Comparison of ENCODE assay signal across 8 cellular contexts in the genomic region with DNA sequence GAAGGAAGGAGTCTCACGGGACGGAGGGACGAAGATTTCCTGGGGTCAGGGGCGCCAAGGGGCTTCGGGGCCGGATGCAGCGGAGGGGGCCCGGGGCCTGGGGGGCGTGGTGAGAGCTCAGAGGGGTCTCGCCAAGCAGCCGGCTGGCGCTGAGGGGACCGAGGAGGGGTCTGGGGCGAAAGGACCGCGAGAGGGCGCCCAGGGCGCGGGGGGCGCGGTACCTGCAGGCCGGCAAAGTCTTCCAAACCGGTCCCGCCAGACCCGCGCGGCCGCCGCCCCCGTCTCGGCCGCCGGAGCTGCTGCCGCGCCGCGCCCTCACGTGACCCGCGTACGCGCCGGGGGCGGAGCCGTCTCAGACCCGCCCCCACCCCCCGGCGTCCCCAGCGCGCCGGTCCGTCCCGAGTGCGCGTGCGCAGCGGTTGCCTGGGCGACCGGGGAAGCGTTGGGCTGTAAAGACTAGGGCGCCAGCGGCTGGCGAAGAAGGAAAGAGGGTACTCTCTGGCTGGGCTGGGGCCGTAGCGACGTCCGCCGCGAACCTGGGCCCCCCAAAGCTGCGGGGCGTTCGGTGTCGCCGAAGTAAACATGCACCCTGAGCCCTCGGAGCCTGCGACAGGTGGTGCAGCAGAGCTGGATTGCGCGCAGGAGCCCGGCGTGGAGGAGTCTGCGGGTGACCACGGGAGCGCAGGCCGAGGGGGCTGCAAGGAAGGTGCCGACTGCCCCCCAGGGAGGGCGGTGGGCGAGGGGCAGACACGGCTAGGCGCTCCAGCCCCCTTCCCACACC. TPM values are rescaled to one million over a fixed set of nuclear protein-coding genes. Genes with fewer than 3 reads are reported as not detected.
A peak's percentile ranks its signal among the peaks of the same experiment; 100 is the strongest.
DNase-seq lines count a peak whose midpoint lies in the region; TF ChIP-seq lines count a peak whose summit lies in the region.

A gene (plus strand): TSS at position 450 of the 781 bp plus-strand sequence. CDS start 133 bp downstream, at position 583.
A gene (minus strand): TSS at position 319 of the 781 bp plus-strand sequence. CDS start 13,856 bp downstream, outside the sequence.

- peak within 1 kb of the TSS; percentile 44 for H3K4ac ChIP-seq in trophoblast cell (ENCODE audit: low read depth, low read length)

- H2BK5ac ChIP-seq in trophoblast cell (ENCODE audit: low read depth, low read length, poor library complexity): no peak within 1 kb of the TSS

- in situ Hi-C loops in HAP-1 (cut with MboI; ENCODE audit: low sequenced_read_pairs): no loop called here

- H2AK5ac ChIP-seq in trophoblast cell (ENCODE audit: low read length): no peak within 1 kb of the TSS

- TF ChIP-seq POLR2A in tibial nerve (IDR thresholded peaks at IDR 0.05): peak; percentile 41 to 72

- H3K9ac ChIP-seq in trophoblast cell (ENCODE audit: low read length): peak within 1 kb of the TSS; percentile 73

- TF ChIP-seq CTCF in GM06990 (IDR thresholded peaks at IDR 0.05; ENCODE audit: insufficient read depth, low read length, poor library complexity, severe bottlenecking) (peak; percentile 7), tibial nerve (IDR thresholded peaks at IDR 0.05) (peak in 1 of 5 experiments; percentile 26)

- no peaks in the 10 kb centered on the region for H3K27me3 ChIP-seq in GM06990 (replicated peaks; ENCODE audit: control insufficient read depth, insufficient read depth, low read length)
- 0 out of 2 replicates have a peak, but pooled peaks cover 2% of the 10 kb centered on the region for H3K27me3 ChIP-seq in HAP-1 (ENCODE audit: low read depth)
- no peaks in the 10 kb centered on the region for H3K27me3 ChIP-seq in MG63
- H3K27me3 ChIP-seq in trophoblast cell (ENCODE audit: insufficient read depth, low read length): no peaks in the 10 kb centered on the region
- no peaks in the 10 kb centered on the region for H3K27me3 ChIP-seq in tibial nerve

- H3K4me1 ChIP-seq in HAP-1: peaks cover 5% of the 10 kb centered on the region; the same call in 1 of the 2 replicates
- H3K4me1 ChIP-seq in trophoblast cell (ENCODE audit: control insufficient read depth in 1 of 2, insufficient read depth in 2 of 2, low read length in 2 of 2): peaks cover 0 to 2% of the 10 kb centered on the region in 2 experiments
- H3K4me1 ChIP-seq in tibial nerve: peaks cover 0 to 18% (median 6%) of the 10 kb centered on the region in 4 donors

- DNase-seq in GM06990 (ENCODE audit: extremely low read depth, insufficient read length) (peak; percentile 92), HAP-1 (ENCODE audit: low spot score in 2 of 2) (peak; percentile 80 to 92), MG63 (peak; percentile 70), SKM-1 treated with dmso at 0.1 percent for 144 hours (lab: John Stamatoyannopoulos, UW; ENCODE audit: unreplicated experiment) (peak; percentile 67), cardiac septum (ENCODE audit: low spot score) (peak; percentile 95), trophoblast cell (peak; percentile 84 to 95), tibial nerve (ENCODE audit: low spot score in 2 of 2) (peak; percentile 79 to 85)
- peak; percentile 95 for DNase-seq in activated naive CD8-positive, alpha-beta T cell treated with anti-CD3 and anti-CD28 coated beads for 36 hours

- no peak within 1 kb of the TSS for H2BK12ac ChIP-seq in trophoblast cell (ENCODE audit: low read length)

- H2AFZ ChIP-seq in trophoblast cell (ENCODE audit: insufficient read depth, low read length, poor library complexity): peak within 1 kb of the TSS; percentile 71

- peak within 1 kb of the TSS; percentile 97 for H3K4me3 Mint-ChIP-seq in activated naive CD8-positive, alpha-beta T cell treated with anti-CD3 and anti-CD28 coated beads for 36 hours

- H3K4me2 ChIP-seq in trophoblast cell (ENCODE audit: low read length): peak within 1 kb of the TSS; percentile 94

- H4K8ac ChIP-seq in trophoblast cell (ENCODE audit: low read depth, low read length): peak within 1 kb of the TSS; percentile 79

- H3K14ac ChIP-seq in trophoblast cell (ENCODE audit: low read length): no peak within 1 kb of the TSS

- H3K27ac ChIP-seq in trophoblast cell (ENCODE audit: low read depth, low read length) (peak within 1 kb of the TSS; percentile 49), tibial nerve (peak within 1 kb of the TSS; percentile 82 to 93 (median 87))

- no peak within 1 kb of the TSS for H3K23ac ChIP-seq in trophoblast cell (ENCODE audit: low read length)

- peak within 1 kb of the TSS; percentile 60 for H4K91ac ChIP-seq in trophoblast cell (ENCODE audit: low read depth, low read length)

- H3K18ac ChIP-seq in trophoblast cell (ENCODE audit: low read length): peak within 1 kb of the TSS; percentile 77

- peaks cover 3% of the 10 kb centered on the region for H3K36me3 Mint-ChIP-seq in activated naive CD8-positive, alpha-beta T cell treated with anti-CD3 and anti-CD28 coated beads for 36 hours

- H3K79me2 ChIP-seq in trophoblast cell (ENCODE audit: control insufficient read depth, insufficient read depth, low read length, poor library complexity): peaks cover 2% of the 10 kb centered on the region

- H3K27ac Mint-ChIP-seq in activated naive CD8-positive, alpha-beta T cell treated with anti-CD3 and anti-CD28 coated beads for 36 hours: peak within 1 kb of the TSS; percentile 88

- H4K12ac ChIP-seq in trophoblast cell (ENCODE audit: low read depth, low read length): peak within 1 kb of the TSS; percentile 71

- H3K9me3 ChIP-seq in HAP-1 (no peaks in the 10 kb centered on the region), MG63 (no peaks in the 10 kb centered on the region), trophoblast cell (ENCODE audit: insufficient read depth, low read depth, low read length) (no peaks in the 10 kb centered on the region), tibial nerve (no peaks in the 10 kb centered on the region)

- H2BK120ac ChIP-seq in trophoblast cell (ENCODE audit: insufficient read depth, low read length, poor library complexity): no peak within 1 kb of the TSS

- intact Hi-C loops in cardiac septum (cut with DNase I): loop anchor here (2.0 to 5.0 kb wide), 2 partner anchors 28 to 37 kb away; a partner anchor contains a TSS

- H3K9me3 Mint-ChIP-seq in activated naive CD8-positive, alpha-beta T cell treated with anti-CD3 and anti-CD28 coated beads for 36 hours: no peaks in the 10 kb centered on the region

- H3K4me1 Mint-ChIP-seq in activated naive CD8-positive, alpha-beta T cell treated with anti-CD3 and anti-CD28 coated beads for 36 hours: peaks cover 19% of the 10 kb centered on the region

- no peaks in the 10 kb centered on the region for H3K27me3 Mint-ChIP-seq in activated naive CD8-positive, alpha-beta T cell treated with anti-CD3 and anti-CD28 coated beads for 36 hours

- H3K36me3 ChIP-seq in GM06990 (ENCODE audit: control insufficient read depth, insufficient read depth, low read length) (no peaks in the 10 kb centered on the region), HAP-1 (replicated peaks) (no peaks in the 10 kb centered on the region; the same call in 1 of the 2 replicates), MG63 (no peaks in the 10 kb centered on the region), trophoblast cell (ENCODE audit: control insufficient read depth in 1 of 2, insufficient read depth in 2 of 2, low read length in 2 of 2) (no peaks in the 10 kb centered on the region), tibial nerve (no peaks in the 10 kb centered on the region)

- TF ChIP-seq EP300 in tibial nerve (IDR thresholded peaks at IDR 0.05): peak in 1 of 2 donors; percentile 14

- no CpG with 5 or more reads among the region's 89 CpGs for WGBS in trophoblast cell (ENCODE audit: extremely low coverage, insufficient coverage, insufficient read length)
- WGBS in tibial nerve, 2 donors: 0 to 2% methylated on average over 35 to 69 of the region's 89 CpGs

- H3K4me3 ChIP-seq in GM06990 (replicated peaks; ENCODE audit: low read depth, low read length) (peak within 1 kb of the TSS; percentile 88), HAP-1 (peak within 1 kb of the TSS; percentile 63), MG63 (peak within 1 kb of the TSS; percentile 57), trophoblast cell (ENCODE audit: low read depth, low read length) (peak within 1 kb of the TSS; percentile 85), tibial nerve (peak within 1 kb of the TSS; percentile 85 to 97 (median 95))

- H3K79me1 ChIP-seq in trophoblast cell (ENCODE audit: low read length): peaks cover 3% of the 10 kb centered on the region

RNA-seq across cellular contexts. Expression of the first gene that starts in this region (rescaled TPM):
- not detected in 2 replicates for total RNA-seq in MG63 (2014; rRNA removed; shearing (Covaris generic); ENCODE audit: low replicate concordance)
- total RNA-seq in activated naive CD8-positive, alpha-beta T cell treated with anti-CD3 and anti-CD28 coated beads for 36 hours: under 1 TPM in 1 of 2 experiments, not detected in 1; 0.33 TPM
- total RNA-seq in cardiac septum: not detected
- polyA plus RNA-seq in trophoblast cell (2013): 0.07 and 0.10 TPM in 2 replicates
- 1 to 10 TPM in 1 of 4 donors, under 1 TPM in 2, not detected in 1; 0.20 to 1.1 (median 0.90) TPM for total RNA-seq in tibial nerve

RNA-seq across cellular contexts. Expression of the second gene that starts in this region (rescaled TPM):
- 5.0 and 7.0 TPM in 2 replicates for total RNA-seq in MG63 (2014; rRNA removed; shearing (Covaris generic); ENCODE audit: low replicate concordance)
- 10 to 100 TPM; 13.2 to 13.9 TPM for total RNA-seq in activated naive CD8-positive, alpha-beta T cell treated with anti-CD3 and anti-CD28 coated beads for 36 hours
- total RNA-seq in cardiac septum (17.4 TPM), tibial nerve (10 to 100 TPM; 11.1 to 39.8 (median 20.6) TPM)
- 17.6 and 19.2 TPM in 2 replicates for polyA plus RNA-seq in trophoblast cell (2013)

Comparison
In these comparisons a context has a peak if more than half of its experiments do, and no peak if none do; other contexts are left out.
1. Peak in every context shown above with its lines: DNase-seq, H3K4me3 ChIP-seq and H3K27ac ChIP-seq.